In the genomic region with DNA sequence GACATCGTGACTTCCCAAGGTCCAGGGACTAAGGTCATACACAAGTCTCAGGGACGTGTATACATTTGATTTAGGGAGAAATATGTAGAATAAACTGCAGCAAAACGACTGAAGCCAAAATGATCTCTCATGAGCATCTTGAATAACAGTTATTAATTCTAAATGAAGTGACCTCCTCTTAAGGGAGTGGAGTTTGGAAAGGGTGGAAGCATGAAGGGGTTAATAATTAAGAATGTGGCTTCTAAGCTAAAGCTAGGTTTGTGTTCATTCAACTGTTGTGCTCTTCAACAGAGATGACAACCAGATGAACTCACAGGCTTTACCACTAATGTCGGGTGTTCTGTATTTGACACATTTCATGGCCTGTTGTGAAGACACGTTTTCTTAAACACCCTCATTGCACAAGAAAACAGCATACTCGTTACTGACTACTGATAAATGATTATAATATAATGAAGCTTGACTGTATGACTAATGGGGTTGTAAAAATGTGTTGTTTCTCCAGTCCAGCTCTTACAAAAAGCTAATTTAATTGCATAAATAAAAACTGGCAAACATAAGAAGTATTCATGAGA, we compare ENCODE assay signal across 9 cellular contexts. TPM values are rescaled to one million over a fixed set of nuclear protein-coding genes. Genes with fewer than 3 reads are reported as not detected.
A peak's percentile ranks its signal among the peaks of the same experiment; 100 is the strongest.
DNase-seq lines count a peak whose midpoint lies in the region; ATAC-seq and TF ChIP-seq lines count a peak whose summit lies in the region.
"Had no signal": no experiment of that assay in that cellular context is flagged by ENCODE, and none has a peak within 500 bp of the region (broad histone marks: within the 10 kb centered on the region; RNA-seq: fewer than 3 reads in every experiment).

No MANE protein-coding gene starts in this region.

- no peak overlapping the region for H3K27ac Mint-ChIP-seq in CD4-positive, alpha-beta T cell

- intact Hi-C loops in CD4-positive, alpha-beta T cell (cut with DNase I, micrococcal nuclease) = no loop called here

- no peaks in the 10 kb centered on the region for H3K36me3 Mint-ChIP-seq in CD4-positive, alpha-beta T cell (ENCODE audit: low read depth)

- no peaks in the 10 kb centered on the region for H3K36me3 ChIP-seq in NT2/D1 (ENCODE audit: insufficient read depth, insufficient read length, low read length)
- no peaks in the 10 kb centered on the region for H3K36me3 ChIP-seq in neural cell (ENCODE audit: insufficient read depth, low read length)

- peaks cover 13% of the 10 kb centered on the region for H3F3A ChIP-seq in neural cell (ENCODE audit: insufficient read depth, low read length, poor library complexity, severe bottlenecking)

- peak; percentile 16 for DNase-seq in Caki2 (ENCODE audit: low read depth)
- no peak for DNase-seq in NT2/D1 (ENCODE audit: low read depth, low spot score)
- peak; percentile 64 for DNase-seq in epithelial cell of esophagus (ENCODE audit: low read depth)
- DNase-seq in DMS114 treated with DMSO at 0.1 percent for 48 hours (lab: John Stamatoyannopoulos, UW; ENCODE audit: unreplicated experiment) = no peak
- no peak for DNase-seq in NCI-H1092 treated with DMSO at 0.1 percent for 48 hours (lab: John Stamatoyannopoulos, UW)
- DNase-seq in CD4-positive, alpha-beta T cell = no peak
- DNase-seq: erythroblast had no signal

- H3K9me2 ChIP-seq in neural cell (ENCODE audit: insufficient read depth, low read length) = no peaks in the 10 kb centered on the region

- ATAC-seq in HG03432 (IDR thresholded peaks at IDR 0.05; ENCODE audit: unreplicated experiment) = no peak
- ATAC-seq in CD4-positive, alpha-beta T cell (ENCODE audit: poor library complexity) = no peak

- H3K4me1 ChIP-seq in NT2/D1 (ENCODE audit: insufficient read depth, insufficient read length) = peaks cover 3% of the 10 kb centered on the region

- H3K27me3 ChIP-seq in NT2/D1 (ENCODE audit: insufficient read depth, insufficient read length) (peaks cover 64% of the 10 kb centered on the region), neural cell (ENCODE audit: insufficient read depth, low read depth, low read length) (peaks cover 55% of the 10 kb centered on the region)
- peaks cover 60% of the 10 kb centered on the region for H3K27me3 ChIP-seq in CD4-positive, alpha-beta T cell (ENCODE audit: control insufficient read depth, insufficient read depth, low read length)

- no peaks in the 10 kb centered on the region for H4K20me1 ChIP-seq in neural cell (ENCODE audit: insufficient read depth)

- no peak overlapping the region for H2AFZ ChIP-seq in neural cell (ENCODE audit: low read depth, low read length)

- H3K4me3 ChIP-seq in NT2/D1 (ENCODE audit: insufficient read length, low read depth) (peak overlapping the region; percentile 45), epithelial cell of esophagus (ENCODE audit: low read length) (peak overlapping the region; percentile 88), neural cell (ENCODE audit: low read length) (peak overlapping the region; percentile 87)

- CTCF ChIA-PET in CD4-positive, alpha-beta T cell (lab: Charles Lee) = no interaction called here

- H3K27ac ChIP-seq in neural cell (ENCODE audit: low read length) = no peak overlapping the region
- H3K27ac ChIP-seq in CD4-positive, alpha-beta T cell (ENCODE audit: low read depth, low read length) = no peak overlapping the region

- peak overlapping the region; percentile 58 for H3K4me2 ChIP-seq in neural cell (ENCODE audit: low read length)

- H3K9me3 Mint-ChIP-seq in CD4-positive, alpha-beta T cell = no peaks in the 10 kb centered on the region

- no peak for TF ChIP-seq EP300 in neural cell (conservative IDR thresholded peaks at IDR 0.05; ENCODE audit: poor library complexity, severe bottlenecking)

- H3K9me3 ChIP-seq in NT2/D1 (ENCODE audit: insufficient read depth, low read length) (no peaks in the 10 kb centered on the region), neural cell (ENCODE audit: low read length) (no peaks in the 10 kb centered on the region)
- no peaks in the 10 kb centered on the region for H3K9me3 ChIP-seq in CD4-positive, alpha-beta T cell (ENCODE audit: control insufficient read depth, low read length)

- POLR2A ChIA-PET in CD4-positive, alpha-beta T cell (lab: Charles Lee) = no interaction called here

- H3K4me1 Mint-ChIP-seq in CD4-positive, alpha-beta T cell (ENCODE audit: low read depth) = peaks cover 12% of the 10 kb centered on the region

- H3K9ac ChIP-seq in NT2/D1 (ENCODE audit: insufficient read length, low read depth) (peak overlapping the region; percentile 36), neural cell (ENCODE audit: low read length) (peak overlapping the region; percentile 66)

- TF ChIP-seq RAD21 in neural cell (conservative IDR thresholded peaks at IDR 0.05) = no peak

- in situ Hi-C loops in Caki2 (cut with HindIII; ENCODE audit: low pct_unique_long_range_greater_than_20kb, low sequenced_read_pairs) = no loop called here

- H3K79me2 ChIP-seq in neural cell (replicated peaks; ENCODE audit: insufficient read depth, low read length) = no peaks in the 10 kb centered on the region

- no peak overlapping the region for H3K4me3 Mint-ChIP-seq in CD4-positive, alpha-beta T cell

- H3K27me3 Mint-ChIP-seq in CD4-positive, alpha-beta T cell = peaks cover 82% of the 10 kb centered on the region

- no peak for TF ChIP-seq CTCF in epithelial cell of esophagus (IDR thresholded peaks at IDR 0.05; ENCODE audit: insufficient read depth, low read depth, low read length, missing control alignments)
- TF ChIP-seq CTCF in neural cell (IDR thresholded peaks at IDR 0.05; ENCODE audit: poor library complexity, severe bottlenecking) = no peak
- TF ChIP-seq CTCF in CD4-positive, alpha-beta T cell (IDR thresholded peaks at IDR 0.05) = no peak

TF ChIP-seq in neural cell, 6 proteins besides CTCF, POLR2A, EP300 and RAD21:
- TF ChIP-seq TAF1 (IDR thresholded peaks at IDR 0.05; ENCODE audit: low read depth) (no peak), EZH2 (IDR thresholded peaks at IDR 0.05; ENCODE audit: borderline replicate concordance, insufficient read depth, low read length, poor library complexity, severe bottlenecking) (no peak), POLR2AphosphoS5 (IDR thresholded peaks at IDR 0.05) (no peak), MXI1 (conservative IDR thresholded peaks at IDR 0.05; ENCODE audit: poor library complexity, severe bottlenecking) (no peak), SMC3 (conservative IDR thresholded peaks at IDR 0.05; ENCODE audit: poor library complexity) (no peak)
- TF ChIP-seq, protein P1, sequence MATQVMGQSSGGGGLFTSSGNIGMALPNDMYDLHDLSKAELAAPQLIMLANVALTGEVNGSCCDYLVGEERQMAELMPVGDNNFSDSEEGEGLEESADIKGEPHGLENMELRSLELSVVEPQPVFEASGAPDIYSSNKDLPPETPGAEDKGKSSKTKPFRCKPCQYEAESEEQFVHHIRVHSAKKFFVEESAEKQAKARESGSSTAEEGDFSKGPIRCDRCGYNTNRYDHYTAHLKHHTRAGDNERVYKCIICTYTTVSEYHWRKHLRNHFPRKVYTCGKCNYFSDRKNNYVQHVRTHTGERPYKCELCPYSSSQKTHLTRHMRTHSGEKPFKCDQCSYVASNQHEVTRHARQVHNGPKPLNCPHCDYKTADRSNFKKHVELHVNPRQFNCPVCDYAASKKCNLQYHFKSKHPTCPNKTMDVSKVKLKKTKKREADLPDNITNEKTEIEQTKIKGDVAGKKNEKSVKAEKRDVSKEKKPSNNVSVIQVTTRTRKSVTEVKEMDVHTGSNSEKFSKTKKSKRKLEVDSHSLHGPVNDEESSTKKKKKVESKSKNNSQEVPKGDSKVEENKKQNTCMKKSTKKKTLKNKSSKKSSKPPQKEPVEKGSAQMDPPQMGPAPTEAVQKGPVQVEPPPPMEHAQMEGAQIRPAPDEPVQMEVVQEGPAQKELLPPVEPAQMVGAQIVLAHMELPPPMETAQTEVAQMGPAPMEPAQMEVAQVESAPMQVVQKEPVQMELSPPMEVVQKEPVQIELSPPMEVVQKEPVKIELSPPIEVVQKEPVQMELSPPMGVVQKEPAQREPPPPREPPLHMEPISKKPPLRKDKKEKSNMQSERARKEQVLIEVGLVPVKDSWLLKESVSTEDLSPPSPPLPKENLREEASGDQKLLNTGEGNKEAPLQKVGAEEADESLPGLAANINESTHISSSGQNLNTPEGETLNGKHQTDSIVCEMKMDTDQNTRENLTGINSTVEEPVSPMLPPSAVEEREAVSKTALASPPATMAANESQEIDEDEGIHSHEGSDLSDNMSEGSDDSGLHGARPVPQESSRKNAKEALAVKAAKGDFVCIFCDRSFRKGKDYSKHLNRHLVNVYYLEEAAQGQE (IDR thresholded peaks at IDR 0.05; ENCODE audit: borderline replicate concordance) = no peak

RNA-seq across cellular contexts. Expression of a gene that starts 1.5 kb away (rescaled TPM):
- 14.6 and 28.8 TPM in 2 replicates for total RNA-seq in Caki2 (2014; rRNA removed; shearing (Covaris generic); ENCODE audit: low replicate concordance)
- polyA plus RNA-seq in neural cell = 9.9 and 14.0 TPM in 2 replicates
- 9.5 and 10.8 TPM in 2 replicates for polyA minus RNA-seq in neural cell
- total RNA-seq in CD4-positive, alpha-beta T cell = not detected

Comparison
In these comparisons a context has a peak if more than half of its experiments do, and no peak if none do; other contexts are left out.
1. DNase-seq: peak in Caki2 (single experiment) and epithelial cell of esophagus (single experiment); none in NT2/D1 (single experiment), DMS114 treated with DMSO at 0.1 percent for 48 hours (single experiment), NCI-H1092 treated with DMSO at 0.1 percent for 48 hours (single experiment) and CD4-positive, alpha-beta T cell (0 of 10).
2. RNA of a gene that starts 1.5 kb away (total RNA-seq): 14.6 to 28.8 TPM in Caki2; not detected in CD4-positive, alpha-beta T cell; every median in the first group is over 10 times any median in the second.
3. Peak in every context shown above with its lines, with median percentiles within 50 percentile points of each other: H3K4me3 ChIP-seq.